ENCODE assay signal across 18 cellular contexts in genomic region chr2:71243548-71244301, GRCh38. TPM values are rescaled to one million over a fixed set of nuclear protein-coding genes. Genes with fewer than 3 reads are reported as not detected.
DNase-seq lines count a peak whose midpoint lies in the region; ATAC-seq and TF ChIP-seq lines count a peak whose summit lies in the region.
"Had no signal": no experiment of that assay in that cellular context is flagged by ENCODE, and none has a peak within 500 bp of the region (broad histone marks: within the 10 kb centered on the region; RNA-seq: fewer than 3 reads in every experiment).

No MANE protein-coding gene starts in this region.

- WGBS in SK-N-SH (ENCODE audit: low lambda C conversion rate), result 0% methylated on average over 1 of the region's 1 CpG
- WGBS in heart left ventricle, 4 donors, result 14 to 36% (median 34%) methylated on average over 1 of the region's 1 CpG
- 24 to 27% (median 27%) methylated on average over 1 of the region's 1 CpG for WGBS in psoas muscle, 3 donors
- 0% methylated on average over 1 of the region's 1 CpG for WGBS in GM23248 (ENCODE audit: low coverage in 1 of 2, low lambda C conversion rate in 2 of 2, missing lambda C conversion rate in 2 of 2), 2 experiments

- TF ChIP-seq CTCF in SK-N-SH (IDR thresholded peaks at IDR 0.05), result no peak
- no peak for TF ChIP-seq CTCF in heart left ventricle (IDR thresholded peaks at IDR 0.05)
- no peak for TF ChIP-seq CTCF in psoas muscle (IDR thresholded peaks at IDR 0.05)

- ATAC-seq in heart left ventricle (peak; percentile 95 to 97 (median 96)), psoas muscle (peak; percentile 79 to 94 (median 92)), GM18520 (IDR thresholded peaks at IDR 0.05; ENCODE audit: unreplicated experiment) (no peak)
- ATAC-seq: esophagus mucosa had no signal

- no peaks in the 10 kb centered on the region for H3K9me2 ChIP-seq in SK-N-SH
- no peaks in the 10 kb centered on the region for H3K9me2 ChIP-seq in GM23248 (ENCODE audit: insufficient read depth)

- H3K9ac ChIP-seq in SK-N-SH (no peak overlapping the region), GM23248 (no peak overlapping the region)

- CTCF ChIA-PET in SK-N-SH (lab: Yijun Ruan, JAX), result interaction anchor here (0.9 to 3.2 kb wide), 7 partner anchors 9 to 131 kb away, joined by 3 to 11 read pairs (median 5); partner anchors contain the start of gene PAIP2B

- intact Hi-C loops in heart left ventricle (cut with DNase I), result loop anchor here in 2 of 10 donors (2.0 to 5.0 kb wide), 3 partner anchors 17 to 34 kb away; partner anchors contain the start of gene PAIP2B (in 1 of the 2)
- intact Hi-C loops in psoas muscle (cut with DNase I), result no loop called here

- in situ Hi-C loops in GM23248 (cut with MboI), result no loop called here

- no peaks in the 10 kb centered on the region for H3F3A ChIP-seq in SK-N-SH (replicated peaks; ENCODE audit: insufficient read depth)
- no peaks in the 10 kb centered on the region for H3F3A ChIP-seq in GM23248 (ENCODE audit: insufficient read depth)

- H3K27ac ChIP-seq in SK-N-SH (ENCODE audit: low read depth in 2 of 2, low read length in 1 of 2) (no peak overlapping the region), heart left ventricle (peak overlapping the region in 10 of 12 donors; percentile 31 to 79 (median 72)), psoas muscle (peak overlapping the region; percentile 7), GM23248 (no peak overlapping the region)
- H3K27ac ChIP-seq: SK-N-MC, upper lobe of left lung had no signal

- no peak overlapping the region for H3K4me2 ChIP-seq in SK-N-SH
- no peak overlapping the region for H3K4me2 ChIP-seq in GM23248 (ENCODE audit: unreplicated experiment)

- H3K36me3 ChIP-seq in SK-N-SH (replicated peaks in 1 of 2; ENCODE audit: control insufficient read depth in 1 of 2, insufficient read depth in 2 of 2, low read length in 1 of 2), result no peaks in the 10 kb centered on the region
- H3K36me3 ChIP-seq in heart left ventricle, result no peaks in the 10 kb centered on the region
- H3K36me3 ChIP-seq in psoas muscle (ENCODE audit: insufficient read depth in 1 of 2, low read depth in 1 of 2), result no peaks in the 10 kb centered on the region
- H3K36me3 ChIP-seq in GM23248 (ENCODE audit: low read depth), result no peaks in the 10 kb centered on the region
- H3K36me3 ChIP-seq: upper lobe of left lung had no signal

- no peak for TF ChIP-seq POLR2A in heart left ventricle (IDR thresholded peaks at IDR 0.05)

- DNase-seq in NCI-H1092 (lab: John Stamatoyannopoulos, UW) (peak; percentile 0), SK-N-SH (peak; percentile 50), heart left ventricle (peak in 4 of 5 donors; percentile 68 to 87 (median 80)), psoas muscle (peak; percentile 26 to 79), NCI-H82 (lab: John Stamatoyannopoulos, UW) (no peak), GM23248 (no peak)
- DNase-seq: activated CD4-positive, alpha-beta memory T cell treated with anti-CD3 and anti-CD28 coated beads, Interleukin-2, amount 10 ng/mL, durations not matched to agents 7 days and 5 days; activated CD4-positive, CD25-positive, alpha-beta regulatory T cell; activated gamma-delta T cell treated with Interleukin-2 at 50 U/mL for 16 hours; effector CD8-positive, alpha-beta T cell; HCEC 1CT; NCI-H1105 treated with DMSO at 0.1 percent for 48 hours; NK-92 treated with Interleukin-12 subunit alpha and Interleukin-12 subunit beta, amount 100 ng/mL, for 24 hours; T1000; upper lobe of left lung had no signal

- TF ChIP-seq RAD21 in SK-N-SH (IDR thresholded peaks at IDR 0.05; ENCODE audit: low read length), result no peak

- H4K20me1 ChIP-seq in SK-N-SH (ENCODE audit: insufficient read depth) (no peaks in the 10 kb centered on the region), GM23248 (ENCODE audit: insufficient read depth) (no peaks in the 10 kb centered on the region)

- H3K4me3 ChIP-seq in SK-N-SH (ENCODE audit: low read depth in 2 of 2, low read length in 1 of 2), result no peak overlapping the region
- H3K4me3 ChIP-seq in heart left ventricle, result no peak overlapping the region
- no peak overlapping the region for H3K4me3 ChIP-seq in psoas muscle
- H3K4me3 ChIP-seq in GM23248, result no peak overlapping the region
- H3K4me3 ChIP-seq: SK-N-MC, upper lobe of left lung had no signal

- POLR2A ChIA-PET in SK-N-SH (lab: Yijun Ruan, JAX), result no interaction called here

- H3K79me2 ChIP-seq in SK-N-SH (ENCODE audit: insufficient read depth) (no peaks in the 10 kb centered on the region), GM23248 (ENCODE audit: insufficient read depth) (no peaks in the 10 kb centered on the region)

- H3K27me3 ChIP-seq in SK-N-SH (ENCODE audit: insufficient read depth) (no peaks in the 10 kb centered on the region; the same call in 1 of the 2 replicates), heart left ventricle (no peaks in the 10 kb centered on the region), psoas muscle (ENCODE audit: insufficient read depth in 3 of 3, low read length in 2 of 3) (no peaks in the 10 kb centered on the region), GM23248 (replicated peaks; ENCODE audit: insufficient read depth) (peaks cover 16% of the 10 kb centered on the region; the same call in 1 of the 2 replicates)
- H3K27me3 ChIP-seq: upper lobe of left lung had no signal

- no peak for TF ChIP-seq EP300 in SK-N-SH (IDR thresholded peaks at IDR 0.05; ENCODE audit: borderline replicate concordance in 1 of 2, low read depth in 1 of 2, low read length in 1 of 2)

- H2AFZ ChIP-seq in SK-N-SH (ENCODE audit: low read depth), result no peak overlapping the region
- no peak overlapping the region for H2AFZ ChIP-seq in GM23248

- H3K9me3 ChIP-seq in SK-N-SH (no peaks in the 10 kb centered on the region), heart left ventricle (peaks cover 0 to 6% (median 0%) of the 10 kb centered on the region in 12 donors), psoas muscle (no peaks in the 10 kb centered on the region), GM23248 (ENCODE audit: low read depth) (no peaks in the 10 kb centered on the region)
- H3K9me3 ChIP-seq: upper lobe of left lung had no signal

- peaks cover 0 to 5% of the 10 kb centered on the region in 2 experiments; a peak in 2 of 4 replicates for H3K4me1 ChIP-seq in SK-N-SH (ENCODE audit: control insufficient read depth in 1 of 2, insufficient read depth in 2 of 2, low read depth in 1 of 2, low read length in 1 of 2)
- H3K4me1 ChIP-seq in heart left ventricle, result peaks cover 0 to 39% (median 7%) of the 10 kb centered on the region in 12 donors
- H3K4me1 ChIP-seq in psoas muscle, result peaks cover 34% of the 10 kb centered on the region
- no peaks in the 10 kb centered on the region for H3K4me1 ChIP-seq in GM23248 (ENCODE audit: insufficient read depth)
- H3K4me1 ChIP-seq: upper lobe of left lung had no signal

TF ChIP-seq in SK-N-SH, 30 proteins besides CTCF, POLR2A, EP300 and RAD21:
- no peak for TF ChIP-seq POLR2AphosphoS5 (IDR thresholded peaks at IDR 0.05; ENCODE audit: low read depth, low read length)
- no peak for TF ChIP-seq NRF1 (IDR thresholded peaks at IDR 0.05; ENCODE audit: low read depth, low read length)
- TF ChIP-seq RXRA (IDR thresholded peaks at IDR 0.05; ENCODE audit: borderline replicate concordance, low read depth), result no peak
- TF ChIP-seq CHD2 (IDR thresholded peaks at IDR 0.05; ENCODE audit: low read length, partially characterized antibody), result peak; percentile 37
- no peak for TF ChIP-seq MXI1 (IDR thresholded peaks at IDR 0.05; ENCODE audit: low read depth, low read length)
- TF ChIP-seq TEAD4 (IDR thresholded peaks at IDR 0.05; ENCODE audit: borderline replicate concordance, insufficient read depth), result no peak
- 0 out of 2 replicates have a peak, but pooled peaks have one; percentile 41 for TF ChIP-seq RCOR1 (IDR thresholded peaks at IDR 0.05; ENCODE audit: low read length)
- TF ChIP-seq SIN3A (IDR thresholded peaks at IDR 0.05; ENCODE audit: borderline replicate concordance, low read depth, low read length), result no peak
- TF ChIP-seq REST (IDR thresholded peaks at IDR 0.05; ENCODE audit: low read depth, low read length), result no peak
- no peak for TF ChIP-seq SMC3 (IDR thresholded peaks at IDR 0.05; ENCODE audit: low read depth, low read length)
- no peak for TF ChIP-seq RFX5 (IDR thresholded peaks at IDR 0.05; ENCODE audit: low read length)
- no peak for TF ChIP-seq NFIC (IDR thresholded peaks at IDR 0.05; ENCODE audit: borderline replicate concordance)

RNA-seq across cellular contexts. Expression of gene PAIP2B, which starts 16.8 kb away (rescaled TPM):
- 0.20 and 0.23 TPM in 2 replicates for polyA plus RNA-seq in SK-N-SH (2012; rRNA removed)
- polyA plus RNA-seq in SK-N-SH (2012; cell fraction: cytosol; rRNA removed), result 0.38 and 0.40 TPM in 2 replicates
- polyA plus RNA-seq in SK-N-SH (2012; cell fraction: nucleus; rRNA removed), result 0.08 and 0.14 TPM in 2 replicates
- total RNA-seq in heart left ventricle, result 10 to 100 TPM; 38.3 to 89.0 (median 53.2) TPM
- polyA plus RNA-seq in heart left ventricle, result 10 to 100 TPM; 11.9 to 22.2 TPM
- total RNA-seq in psoas muscle, result 10 to 100 TPM; 14.0 to 47.4 (median 36.9) TPM
- 10 to 100 TPM in 1 of 3 donors, 1 to 10 TPM in 2; 2.7 to 10.6 (median 7.2) TPM for polyA plus RNA-seq in psoas muscle
- under 0.01 TPM in 2 replicates for total RNA-seq in GM23248 (2014; rRNA removed; shearing (Covaris generic))
- 0.10 and 0.11 TPM in 2 replicates for polyA plus RNA-seq in GM23248 (2016; fragmentation: Nextera tagmentation; extraction: Ambion mirVana)

Comparison
In these comparisons a context has a peak if more than half of its experiments do, and no peak if none do; other contexts are left out.
1. DNase-seq: peak in NCI-H1092 (single experiment), SK-N-SH (single experiment), heart left ventricle (4 of 5) and psoas muscle (2 of 2); none in NCI-H82 (single experiment) and GM23248 (single experiment).
2. H3K27ac ChIP-seq: peak in heart left ventricle (10 of 12) and psoas muscle (single experiment); none in SK-N-SH (0 of 2) and GM23248 (single experiment).